Comparison of ENCODE assay signal across 19 cellular contexts in genomic region chr22:44032126-44032730, GRCh38. TPM values are rescaled to one million over a fixed set of nuclear protein-coding genes. Genes with fewer than 3 reads are reported as not detected.
DNase-seq lines count a peak whose midpoint lies in the region; ATAC-seq and TF ChIP-seq lines count a peak whose summit lies in the region.
"Had no signal": no experiment of that assay in that cellular context is flagged by ENCODE, and none has a peak within 500 bp of the region (broad histone marks: within the 10 kb centered on the region; RNA-seq: fewer than 3 reads in every experiment).

No MANE protein-coding gene starts in this region.

- POLR2A ChIA-PET in activated CD4-positive, alpha-beta memory T cell treated with anti-CD3 and anti-CD28 coated beads, Interleukin-2, amount 10 ng/mL, durations not matched to agents 7 days and 5 days (lab: Charles Lee): interaction anchor here (2.1 kb wide), 1 partner anchor 8 kb away, joined by 6 read pairs; the partner anchor contains the start of gene PARVB

- H3K27ac Mint-ChIP-seq in IgD-negative memory B cell: peak overlapping the region in 2 of 3 donors; percentile 20 to 37
- H3K27ac Mint-ChIP-seq in central memory CD8-positive, alpha-beta T cell (ENCODE audit: low read depth): peak overlapping the region; percentile 22
- no peak overlapping the region for H3K27ac Mint-ChIP-seq in activated CD4-positive, alpha-beta memory T cell treated with anti-CD3 and anti-CD28 coated beads, Interleukin-2, amount 10 ng/mL, durations not matched to agents 7 days and 5 days

- TF ChIP-seq CTCF in left ventricle myocardium inferior (IDR thresholded peaks at IDR 0.05; ENCODE audit: borderline replicate concordance) (no peak), psoas muscle (IDR thresholded peaks at IDR 0.05) (no peak), left lung (IDR thresholded peaks at IDR 0.05) (no peak), lower leg skin (IDR thresholded peaks at IDR 0.05) (no peak), coronary artery (IDR thresholded peaks at IDR 0.05) (no peak)

- ATAC-seq in central memory CD8-positive, alpha-beta T cell (replicated peaks; ENCODE audit: extremely low read depth, poor library complexity, severe bottlenecking): no peak
- ATAC-seq in psoas muscle: peak; percentile 57 to 76 (median 66)
- ATAC-seq in left lung: no peak

- H3K36me3 ChIP-seq in left ventricle myocardium inferior: no peaks in the 10 kb centered on the region
- H3K36me3 ChIP-seq in psoas muscle (ENCODE audit: insufficient read depth in 1 of 2, low read depth in 1 of 2): no peaks in the 10 kb centered on the region
- no peaks in the 10 kb centered on the region for H3K36me3 ChIP-seq in left lung
- H3K36me3 ChIP-seq: adrenal gland, colonic mucosa, spleen, thoracic aorta had no signal

- H3K4me3 Mint-ChIP-seq in IgD-negative memory B cell: peak overlapping the region in 1 of 4 donors; percentile 60
- no peak overlapping the region for H3K4me3 Mint-ChIP-seq in central memory CD8-positive, alpha-beta T cell
- H3K4me3 Mint-ChIP-seq in activated CD4-positive, alpha-beta memory T cell treated with anti-CD3 and anti-CD28 coated beads, Interleukin-2, amount 10 ng/mL, durations not matched to agents 7 days and 5 days: no peak overlapping the region
- H3K4me3 Mint-ChIP-seq: T-helper 1 cell treated with Interleukin-12 subunit alpha and Interleukin-12 subunit beta and Interleukin-4 antibody, amounts not matched to agents 30 μg/mL and 1 μg/mL, for 36 hours had no signal

- CTCF ChIA-PET in activated CD4-positive, alpha-beta memory T cell treated with anti-CD3 and anti-CD28 coated beads, Interleukin-2, amount 10 ng/mL, durations not matched to agents 7 days and 5 days (lab: Charles Lee): no interaction called here

- H3K4me1 ChIP-seq in left ventricle myocardium inferior (peaks cover 85% of the 10 kb centered on the region), psoas muscle (peaks cover 86% of the 10 kb centered on the region), left lung (peaks cover 0 to 42% of the 10 kb centered on the region in 2 donors)
- H3K4me1 ChIP-seq: colonic mucosa, parathyroid adenoma had no signal

- H3K36me3 Mint-ChIP-seq in IgD-negative memory B cell: peaks cover 3% of the 10 kb centered on the region
- peaks cover 2% of the 10 kb centered on the region for H3K36me3 Mint-ChIP-seq in central memory CD8-positive, alpha-beta T cell (ENCODE audit: insufficient read depth)
- no peaks in the 10 kb centered on the region for H3K36me3 Mint-ChIP-seq in activated CD4-positive, alpha-beta memory T cell treated with anti-CD3 and anti-CD28 coated beads, Interleukin-2, amount 10 ng/mL, durations not matched to agents 7 days and 5 days (ENCODE audit: low read depth)

- H3K9me3 ChIP-seq in left ventricle myocardium inferior (replicated peaks) (no peaks in the 10 kb centered on the region), psoas muscle (no peaks in the 10 kb centered on the region), left lung (no peaks in the 10 kb centered on the region)
- H3K9me3 ChIP-seq: adrenal gland, colonic mucosa, spleen, thoracic aorta had no signal

- DNase-seq in central memory CD8-positive, alpha-beta T cell (ENCODE audit: low spot score in 2 of 2): no peak
- no peak for DNase-seq in left ventricle myocardium inferior
- DNase-seq in psoas muscle: peak; percentile 29 to 61
- DNase-seq in left lung: no peak
- DNase-seq in lower leg skin (ENCODE audit: low spot score in 2 of 2): no peak
- no peak for DNase-seq in activated CD4-positive, alpha-beta memory T cell treated with anti-CD3 and anti-CD28 coated beads, Interleukin-2, amount 10 ng/mL, durations not matched to agents 7 days and 5 days
- DNase-seq in coronary artery (ENCODE audit: low spot score): no peak
- DNase-seq: activated CD4-positive, CD25-positive, alpha-beta regulatory T cell; adrenal gland; colonic mucosa; EL; kidney glomerular epithelial cell; NCI-H146; NCI-H446 treated with DMSO at 0.1 percent for 48 hours; spleen had no signal

- TF ChIP-seq POLR2A in lower leg skin (IDR thresholded peaks at IDR 0.05): no peak

- no peaks in the 10 kb centered on the region for H3K27me3 Mint-ChIP-seq in IgD-negative memory B cell
- no peaks in the 10 kb centered on the region for H3K27me3 Mint-ChIP-seq in central memory CD8-positive, alpha-beta T cell
- no peaks in the 10 kb centered on the region for H3K27me3 Mint-ChIP-seq in activated CD4-positive, alpha-beta memory T cell treated with anti-CD3 and anti-CD28 coated beads, Interleukin-2, amount 10 ng/mL, durations not matched to agents 7 days and 5 days

- H3K27me3 ChIP-seq in left ventricle myocardium inferior (ENCODE audit: low read depth): no peaks in the 10 kb centered on the region
- H3K27me3 ChIP-seq in psoas muscle (ENCODE audit: insufficient read depth in 3 of 3, low read length in 2 of 3): no peaks in the 10 kb centered on the region
- H3K27me3 ChIP-seq in left lung: no peaks in the 10 kb centered on the region
- H3K27me3 ChIP-seq: adrenal gland, colonic mucosa, spleen had no signal

- H3K9me3 Mint-ChIP-seq in IgD-negative memory B cell: no peaks in the 10 kb centered on the region
- H3K9me3 Mint-ChIP-seq in central memory CD8-positive, alpha-beta T cell: no peaks in the 10 kb centered on the region
- no peaks in the 10 kb centered on the region for H3K9me3 Mint-ChIP-seq in activated CD4-positive, alpha-beta memory T cell treated with anti-CD3 and anti-CD28 coated beads, Interleukin-2, amount 10 ng/mL, durations not matched to agents 7 days and 5 days
- H3K9me3 Mint-ChIP-seq: T-helper 1 cell treated with Interleukin-12 subunit alpha and Interleukin-12 subunit beta and Interleukin-4 antibody, amounts not matched to agents 30 μg/mL and 1 μg/mL, for 36 hours had no signal

- H3K4me1 Mint-ChIP-seq in IgD-negative memory B cell: peaks cover 18 to 27% (median 23%) of the 10 kb centered on the region in 3 donors
- H3K4me1 Mint-ChIP-seq in central memory CD8-positive, alpha-beta T cell: peaks cover 19% of the 10 kb centered on the region
- peaks cover 28% of the 10 kb centered on the region for H3K4me1 Mint-ChIP-seq in activated CD4-positive, alpha-beta memory T cell treated with anti-CD3 and anti-CD28 coated beads, Interleukin-2, amount 10 ng/mL, durations not matched to agents 7 days and 5 days

- WGBS in psoas muscle, 3 donors: 48 to 60% (median 50%) methylated on average over 14 of the region's 14 CpGs
- WGBS in lower leg skin, 2 donors: 84 to 88% methylated on average over 14 of the region's 14 CpGs

- intact Hi-C loops in left ventricle myocardium inferior (cut with micrococcal nuclease) (no loop called here), psoas muscle (cut with DNase I) (no loop called here), left lung (cut with DNase I) (no loop called here), lower leg skin (cut with DNase I; ENCODE audit: low total_unique reads) (no loop called here)

- peak overlapping the region; percentile 98 for H3K27ac ChIP-seq in left ventricle myocardium inferior (replicated peaks)
- peak overlapping the region; percentile 96 for H3K27ac ChIP-seq in psoas muscle
- H3K27ac ChIP-seq in left lung: peak overlapping the region in 1 of 2 donors; percentile 97
- peak overlapping the region in 1 of 2 donors; percentile 6 for H3K27ac ChIP-seq in coronary artery
- H3K27ac ChIP-seq: colonic mucosa, thoracic aorta had no signal

- H3K4me3 ChIP-seq in left ventricle myocardium inferior (no peak overlapping the region), psoas muscle (peak overlapping the region; percentile 11), left lung (no peak overlapping the region), lower leg skin (ENCODE audit: low read depth, poor library complexity, severe bottlenecking) (no peak overlapping the region), coronary artery (no peak overlapping the region)
- H3K4me3 ChIP-seq: adrenal gland, colonic mucosa, thoracic aorta had no signal

RNA-seq across cellular contexts. Expression of gene PARVB, which starts 8.1 kb away (rescaled TPM):
- polyA plus RNA-seq in IgD-negative memory B cell: 22.8 TPM
- 155 TPM for total RNA-seq in left ventricle myocardium inferior
- total RNA-seq in psoas muscle: 100 to 1,000 TPM; 102 to 172 (median 163) TPM
- polyA plus RNA-seq in psoas muscle: 100 to 1,000 TPM in 1 of 3 donors, 10 to 100 TPM in 2; 84.5 to 103 (median 88.8) TPM
- 10 to 100 TPM; 31.7 to 53.7 TPM for total RNA-seq in left lung
- total RNA-seq in lower leg skin: 10 to 100 TPM; 10.5 to 25.1 (median 14.6) TPM
- total RNA-seq in activated CD4-positive, alpha-beta memory T cell treated with anti-CD3 and anti-CD28 coated beads, Interleukin-2, amount 10 ng/mL, durations not matched to agents 7 days and 5 days: 10 to 100 TPM; 41.5 to 42.0 TPM

Comparison
In these comparisons a context has a peak if more than half of its experiments do, and no peak if none do; other contexts are left out.
1. ATAC-seq: peak in psoas muscle (4 of 4); none in central memory CD8-positive, alpha-beta T cell (single experiment) and left lung (single experiment).
2. DNase-seq: peak in psoas muscle (2 of 2); none in central memory CD8-positive, alpha-beta T cell (0 of 2), left ventricle myocardium inferior (single experiment), left lung (0 of 2), lower leg skin (0 of 2), activated CD4-positive, alpha-beta memory T cell treated with anti-CD3 and anti-CD28 coated beads, Interleukin-2, amount 10 ng/mL, durations not matched to agents 7 days and 5 days (single experiment) and coronary artery (single experiment).